Comparison of ENCODE assay signal across 10 cellular contexts in the genomic region with DNA sequence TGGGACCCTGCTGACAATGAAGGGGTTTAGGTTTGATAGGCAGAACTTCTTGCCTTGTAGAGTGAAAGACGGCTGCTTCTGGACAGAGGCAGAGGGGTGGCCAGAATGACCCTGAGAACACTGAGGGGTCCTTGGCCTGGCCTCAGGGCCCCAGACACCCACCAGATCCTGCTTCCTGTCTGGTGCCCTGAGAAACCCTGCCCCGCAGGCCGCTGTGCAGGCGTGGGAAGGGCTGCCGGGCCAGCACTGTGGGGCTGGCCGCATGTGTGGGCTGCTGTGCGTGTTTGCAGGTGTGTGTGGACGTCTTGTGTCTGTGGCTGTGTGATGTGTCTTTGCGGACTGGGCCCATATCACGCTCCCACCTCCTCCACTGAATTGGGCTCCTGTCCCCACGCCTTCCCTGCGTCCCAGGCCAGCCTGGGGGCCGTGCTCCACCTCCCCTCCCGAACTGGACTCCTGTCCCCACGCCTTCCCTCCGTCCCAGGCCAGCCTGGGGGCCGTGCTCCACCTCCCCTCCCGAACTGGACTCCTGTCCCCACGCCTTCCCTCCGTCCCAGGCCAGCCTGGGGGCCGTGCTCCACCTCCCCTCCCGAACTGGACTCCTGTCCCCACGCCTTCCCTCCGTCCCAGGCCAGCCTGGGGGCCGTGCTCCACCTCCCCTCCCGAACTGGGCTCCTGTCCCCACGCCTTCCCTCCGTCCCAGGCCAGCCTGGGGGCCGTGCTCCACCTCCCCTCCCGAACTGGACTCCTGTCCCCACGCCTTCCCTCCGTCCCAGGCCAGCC. TPM values are rescaled to one million over a fixed set of nuclear protein-coding genes. Genes with fewer than 3 reads are reported as not detected.
DNase-seq lines count a peak whose midpoint lies in the region; ATAC-seq and TF ChIP-seq lines count a peak whose summit lies in the region.
"Not testable (repeated sequence)": the region's sequence is repeated elsewhere in the genome, so short reads cannot be mapped to it uniquely, and the experiment has no call there.
"Had no signal": no experiment of that assay in that cellular context is flagged by ENCODE, and none has a peak within 500 bp of the region (broad histone marks: within the 10 kb centered on the region; RNA-seq: fewer than 3 reads in every experiment).

No MANE protein-coding gene starts in this region.

- not testable (repeated sequence) for ATAC-seq in RWPE2 (ENCODE audit: low read depth); upper lobe of right lung

- H3K36me3 ChIP-seq in RWPE2 (ENCODE audit: low read depth); endodermal cell (ENCODE audit: control insufficient read depth, insufficient read depth, low read length); hepatocyte (replicated peaks; ENCODE audit: insufficient read depth, low read depth); muscle layer of colon (ENCODE audit: insufficient read depth, low read length): not testable (repeated sequence)
- H3K36me3 ChIP-seq in skeletal muscle tissue (ENCODE audit: control insufficient read depth in 3 of 3, insufficient read depth in 3 of 3, low read length in 3 of 3) (peaks cover 0 to 12% (median 5%) of the 10 kb centered on the region in 3 donors), upper lobe of right lung (peaks cover 39% of the 10 kb centered on the region)

- H3K27ac ChIP-seq in RWPE2 (ENCODE audit: poor library complexity, severe bottlenecking): peak overlapping the region; percentile 15
- peak overlapping the region; percentile 66 for H3K27ac ChIP-seq in endodermal cell (ENCODE audit: low read depth, low read length)
- peak overlapping the region; percentile 90 for H3K27ac ChIP-seq in hepatocyte
- H3K27ac ChIP-seq in muscle layer of colon (ENCODE audit: low read depth, low read length): peak overlapping the region; percentile 86
- peak overlapping the region; percentile 75 for H3K27ac ChIP-seq in skeletal muscle tissue (ENCODE audit: low read depth, low read length)
- H3K27ac ChIP-seq in upper lobe of right lung: peak overlapping the region; percentile 94

- not testable (repeated sequence) for H3K9me2 ChIP-seq in hepatocyte (replicated peaks; ENCODE audit: insufficient read depth)

- H3K27me3 ChIP-seq in RWPE2 (ENCODE audit: insufficient read depth, poor library complexity, severe bottlenecking); endodermal cell (ENCODE audit: control insufficient read depth, insufficient read depth, low read length, poor library complexity, severe bottlenecking); hepatocyte; muscle layer of colon (ENCODE audit: control insufficient read depth in 1 of 2, insufficient read depth in 2 of 2, low read length in 2 of 2); skeletal muscle tissue (ENCODE audit: control insufficient read depth in 3 of 3, insufficient read depth in 3 of 3, low read length in 3 of 3); upper lobe of right lung: not testable (repeated sequence)

- H3K4me3 Mint-ChIP-seq in endodermal cell: not testable (repeated sequence)

- H3K27ac Mint-ChIP-seq in endodermal cell: not testable (repeated sequence)

- not testable (repeated sequence) for H3K9ac ChIP-seq in endodermal cell (ENCODE audit: extremely low read depth, low read length, poor library complexity, severe bottlenecking)
- peak overlapping the region; percentile 61 for H3K9ac ChIP-seq in muscle layer of colon (ENCODE audit: low read length)
- H3K9ac ChIP-seq in skeletal muscle tissue (ENCODE audit: low read depth in 1 of 3, low read length in 3 of 3): peak overlapping the region in 1 of 3 donors; percentile 79

- H3K36me3 Mint-ChIP-seq in endodermal cell (ENCODE audit: low read depth): not testable (repeated sequence)

- WGBS in endodermal cell (ENCODE audit: insufficient coverage in 1 of 2, insufficient read length in 1 of 2), 2 experiments: 81 to 95% methylated on average over 4 to 10 of the region's 32 CpGs
- 64% methylated on average over 9 of the region's 32 CpGs for WGBS in hepatocyte (ENCODE audit: low lambda C conversion rate, missing lambda C conversion rate)

- not testable (repeated sequence) for H3K4me1 Mint-ChIP-seq in endodermal cell

- H3K4me3 ChIP-seq in RWPE2 (ENCODE audit: severe bottlenecking); endodermal cell (ENCODE audit: low read length); hepatocyte: not testable (repeated sequence)
- H3K4me3 ChIP-seq in muscle layer of colon (ENCODE audit: low read depth in 1 of 2, low read length in 2 of 2): peak overlapping the region in 1 of 2 donors; percentile 64
- peak overlapping the region; percentile 46 to 61 (median 48) for H3K4me3 ChIP-seq in skeletal muscle tissue (ENCODE audit: low read length in 3 of 3)
- H3K4me3 ChIP-seq in upper lobe of right lung: peak overlapping the region; percentile 56

- intact Hi-C loops in upper lobe of right lung (cut with DNase I): not testable (repeated sequence)

- DNase-seq in EH (ENCODE audit: low read depth): peak; percentile 52
- DNase-seq in RWPE2 (ENCODE audit: low spot score); endodermal cell; hepatocyte (ENCODE audit: low spot score); upper lobe of right lung: not testable (repeated sequence)
- DNase-seq in astrocyte of the hippocampus (ENCODE audit: low read depth, low spot score): peak; percentile 55

- TF ChIP-seq CTCF in RWPE2 (IDR thresholded peaks at IDR 0.05; ENCODE audit: poor library complexity, severe bottlenecking); endodermal cell (conservative IDR thresholded peaks at IDR 0.05); hepatocyte (IDR thresholded peaks at IDR 0.05; ENCODE audit: poor library complexity); upper lobe of right lung (IDR thresholded peaks at IDR 0.05): not testable (repeated sequence)

- not testable (repeated sequence) for H3K9me3 Mint-ChIP-seq in endodermal cell

- H3K79me2 ChIP-seq in hepatocyte: peaks cover 11% of the 10 kb centered on the region

- H3K9me3 ChIP-seq in RWPE2 (ENCODE audit: severe bottlenecking); endodermal cell (ENCODE audit: control insufficient read depth, low read length); hepatocyte (ENCODE audit: low read depth); muscle layer of colon (ENCODE audit: low read length); skeletal muscle tissue (ENCODE audit: control insufficient read depth in 3 of 3, low read length in 3 of 3); upper lobe of right lung: not testable (repeated sequence)

- not testable (repeated sequence) for H4K20me1 ChIP-seq in hepatocyte (ENCODE audit: insufficient read depth, poor library complexity, severe bottlenecking)

- H3K27me3 Mint-ChIP-seq in endodermal cell (ENCODE audit: insufficient read depth): not testable (repeated sequence)

- not testable (repeated sequence) for H2AFZ ChIP-seq in hepatocyte

- not testable (repeated sequence) for H3K4me1 ChIP-seq in RWPE2 (ENCODE audit: insufficient read depth, poor library complexity, severe bottlenecking); endodermal cell (ENCODE audit: control insufficient read depth, insufficient read depth, low read length)
- H3K4me1 ChIP-seq in hepatocyte (ENCODE audit: insufficient read depth) (peaks cover 59% of the 10 kb centered on the region), muscle layer of colon (ENCODE audit: insufficient read depth, low read length) (peaks cover 53% of the 10 kb centered on the region), skeletal muscle tissue (ENCODE audit: control insufficient read depth in 3 of 3, insufficient read depth in 3 of 3, low read length in 3 of 3) (peaks cover 42 to 57% (median 56%) of the 10 kb centered on the region in 3 donors), upper lobe of right lung (peaks cover 76% of the 10 kb centered on the region)

- peak overlapping the region; percentile 63 for H3K4me2 ChIP-seq in hepatocyte

RNA-seq across cellular contexts. Expression of a gene that starts 7.4 kb away (rescaled TPM):
- 10 to 100 TPM; 20.1 to 25.5 TPM for total RNA-seq in endodermal cell
- polyA plus RNA-seq in endodermal cell (2013, experiment 1 of 2): 13.4 TPM
- 11.3 TPM for polyA plus RNA-seq in endodermal cell (2013, experiment 2 of 2)
- 25.9 and 29.6 TPM in 2 replicates for total RNA-seq in hepatocyte
- polyA plus RNA-seq in hepatocyte: 37.7 and 43.8 TPM in 2 replicates
- total RNA-seq in skeletal muscle tissue: 15.1 TPM
- 363 TPM for total RNA-seq in upper lobe of right lung

RNA-seq across cellular contexts. Expression of a gene that starts 13.5 kb away (rescaled TPM):
- total RNA-seq in endodermal cell: 10 to 100 TPM; 43.2 to 46.1 TPM
- polyA plus RNA-seq in endodermal cell (2013, experiment 1 of 2): 31.0 TPM
- polyA plus RNA-seq in endodermal cell (2013, experiment 2 of 2): 29.8 TPM
- total RNA-seq in hepatocyte: 19.6 and 20.2 TPM in 2 replicates
- polyA plus RNA-seq in hepatocyte: 23.4 and 28.5 TPM in 2 replicates
- total RNA-seq in skeletal muscle tissue: 13.6 TPM
- total RNA-seq in upper lobe of right lung: 26.4 TPM

RNA-seq across cellular contexts. Expression of a gene that starts 13.7 kb away (rescaled TPM):
- 100 to 1,000 TPM; 166 to 192 TPM for total RNA-seq in endodermal cell
- 81.6 TPM for polyA plus RNA-seq in endodermal cell (2013, experiment 1 of 2)
- polyA plus RNA-seq in endodermal cell (2013, experiment 2 of 2): 74.5 TPM
- total RNA-seq in hepatocyte: 39.5 and 41.8 TPM in 2 replicates
- polyA plus RNA-seq in hepatocyte: 78.7 and 113 TPM in 2 replicates
- 49.6 TPM for total RNA-seq in skeletal muscle tissue
- 119 TPM for total RNA-seq in upper lobe of right lung

RNA-seq across cellular contexts. Expression of a gene that starts 14.5 kb away (rescaled TPM):
- total RNA-seq in endodermal cell (1 to 10 TPM; 1.2 to 1.9 TPM), hepatocyte (2.7 and 4.1 TPM in 2 replicates), skeletal muscle tissue (not detected), upper lobe of right lung (not detected)
- polyA plus RNA-seq in endodermal cell (2013, experiment 1 of 2): 2.0 TPM
- 1.6 TPM for polyA plus RNA-seq in endodermal cell (2013, experiment 2 of 2)
- polyA plus RNA-seq in hepatocyte: 45.2 and 57.6 TPM in 2 replicates
- total RNA-seq: bronchial epithelial cell, occipital lobe had no signal

RNA-seq across cellular contexts. Expression of a gene that starts 24.5 kb away (rescaled TPM):
- total RNA-seq in endodermal cell (10 to 100 TPM; 45.6 to 49.5 TPM), hepatocyte (22.8 and 42.6 TPM in 2 replicates), skeletal muscle tissue (4.7 TPM), upper lobe of right lung (38.2 TPM)
- polyA plus RNA-seq in endodermal cell (2013, experiment 1 of 2): 33.5 TPM
- 27.9 TPM for polyA plus RNA-seq in endodermal cell (2013, experiment 2 of 2)
- polyA plus RNA-seq in hepatocyte: 29.5 and 36.8 TPM in 2 replicates

Comparison
In these comparisons a context has a peak if more than half of its experiments do, and no peak if none do; other contexts are left out.
1. H3K27ac ChIP-seq: peak in every context shown above with its lines; median percentile 94 in upper lobe of right lung; 90 in hepatocyte; 86 in muscle layer of colon; 75 in skeletal muscle tissue; 66 in endodermal cell; 15 in RWPE2.
2. RNA of a gene that starts 7.4 kb away (total RNA-seq): 363 TPM in upper lobe of right lung (single experiment); 25.9 to 29.6 TPM in hepatocyte, 20.1 to 25.5 TPM in endodermal cell and 15.1 TPM in skeletal muscle tissue (single experiment); every median in the first group is over 10 times any median in the second.